Comparison of ENCODE assay signal across 8 cellular contexts in the genomic region with DNA sequence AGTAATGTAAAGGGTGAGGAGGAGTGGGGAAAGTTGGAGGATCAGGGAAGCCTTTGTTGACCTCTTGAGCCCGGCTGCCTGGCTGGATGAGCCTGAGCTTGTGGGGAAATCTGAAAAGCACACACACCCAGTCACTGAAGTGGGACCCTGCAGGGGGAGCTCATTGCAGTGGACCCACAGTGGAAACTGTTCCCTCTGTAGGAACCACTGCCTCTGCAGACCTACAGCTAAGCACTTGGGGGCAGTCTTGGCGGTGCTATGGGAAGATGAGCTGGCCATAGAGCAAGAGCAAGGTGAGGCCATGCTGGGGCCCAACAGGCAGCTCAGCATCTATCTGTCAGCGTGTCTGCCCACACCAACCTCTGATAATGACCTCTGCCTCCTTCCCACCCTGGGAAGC.
DNase-seq lines count a peak whose midpoint lies in the region; ATAC-seq and TF ChIP-seq lines count a peak whose summit lies in the region.

No MANE protein-coding gene starts in this region.

- no peak for TF ChIP-seq EP300 in transverse colon (IDR thresholded peaks at IDR 0.05; ENCODE audit: low read depth)

- H3K4me2 ChIP-seq in OCI-LY1 (ENCODE audit: low read length), result no peak overlapping the region

- no peaks in the 10 kb centered on the region for H3K79me2 ChIP-seq in OCI-LY1 (ENCODE audit: insufficient read depth, low read length)

- intact Hi-C loops in transverse colon (cut with DNase I; ENCODE audit: low total_unique reads), result no loop called here

- no peaks in the 10 kb centered on the region for H3F3A ChIP-seq in OCI-LY1 (ENCODE audit: insufficient read depth, low read length)

- no peak overlapping the region for H3K4me3 ChIP-seq in OCI-LY1 (ENCODE audit: low read depth, low read length, poor library complexity, severe bottlenecking)
- H3K4me3 ChIP-seq in transverse colon, result no peak overlapping the region

- TF ChIP-seq POLR2A in transverse colon (IDR thresholded peaks at IDR 0.05), result no peak

- H3K27ac Mint-ChIP-seq in activated naive CD8-positive, alpha-beta T cell treated with anti-CD3 and anti-CD28 coated beads, Interleukin-2, amount 50 U/mL, for 24 hours, result no peak overlapping the region

- H3K9me3 Mint-ChIP-seq in activated naive CD8-positive, alpha-beta T cell treated with anti-CD3 and anti-CD28 coated beads, Interleukin-2, amount 50 U/mL, for 24 hours, result no peaks in the 10 kb centered on the region

- peak; percentile 38; the same call in 1 of the 2 replicates for TF ChIP-seq CTCF in OCI-LY1 (IDR thresholded peaks at IDR 0.05; ENCODE audit: low read length)
- TF ChIP-seq CTCF in transverse colon (IDR thresholded peaks at IDR 0.05), result peak; percentile 25 to 41 (median 37)

- 22 to 56% methylated on average over 1 to 3 of the region's 3 CpGs for WGBS in transverse colon (ENCODE audit: low coverage in 1 of 2), 2 donors

- H3K9me2 ChIP-seq in OCI-LY1 (ENCODE audit: low read depth, low read length), result no peaks in the 10 kb centered on the region

- H3K9ac ChIP-seq in OCI-LY1 (ENCODE audit: low read length), result no peak overlapping the region

- no peaks in the 10 kb centered on the region for H3K4me1 Mint-ChIP-seq in activated naive CD8-positive, alpha-beta T cell treated with anti-CD3 and anti-CD28 coated beads, Interleukin-2, amount 50 U/mL, for 24 hours

- in situ Hi-C loops in transverse colon (cut with MboI; ENCODE audit: low pct_ligation_motif_present in 1 of 4, low pct_unique_long_range_greater_than_20kb in 1 of 4, low sequenced_read_pairs in 3 of 4), result no loop called here

- H2AFZ ChIP-seq in OCI-LY1 (ENCODE audit: low read length), result no peak overlapping the region

- H3K9me3 ChIP-seq in OCI-LY1 (ENCODE audit: low read length) (no peaks in the 10 kb centered on the region), transverse colon (no peaks in the 10 kb centered on the region)

- H3K36me3 Mint-ChIP-seq in activated naive CD8-positive, alpha-beta T cell treated with anti-CD3 and anti-CD28 coated beads, Interleukin-2, amount 50 U/mL, for 24 hours (ENCODE audit: low read depth), result no peaks in the 10 kb centered on the region

- no peaks in the 10 kb centered on the region for H4K20me1 ChIP-seq in OCI-LY1 (ENCODE audit: insufficient read depth, low read length)

- H3K4me1 ChIP-seq in OCI-LY1 (ENCODE audit: insufficient read depth, low read length, severe bottlenecking), result no peaks in the 10 kb centered on the region
- H3K4me1 ChIP-seq in transverse colon, result peaks cover 0 to 5% (median under 1%) of the 10 kb centered on the region in 4 donors

- H3K27me3 ChIP-seq in OCI-LY1 (ENCODE audit: insufficient read depth, low read length), result no peaks in the 10 kb centered on the region
- no peaks in the 10 kb centered on the region for H3K27me3 ChIP-seq in transverse colon

- ATAC-seq in activated naive CD8-positive, alpha-beta T cell treated with anti-CD3 and anti-CD28 coated beads, Interleukin-2, amount 50 U/mL, for 24 hours, result peak; percentile 61
- ATAC-seq in GM21528 (IDR thresholded peaks at IDR 0.05; ENCODE audit: low FRiP score, unreplicated experiment) (no peak), HG03432 (IDR thresholded peaks at IDR 0.05; ENCODE audit: unreplicated experiment) (no peak)

- peak; percentile 67 for DNase-seq in Daoy (ENCODE audit: low read depth)
- DNase-seq in activated naive CD8-positive, alpha-beta T cell treated with anti-CD3 and anti-CD28 coated beads, Interleukin-2, amount 50 U/mL, for 24 hours, result peak; percentile 15
- DNase-seq in left kidney (ENCODE audit: low read depth, low spot score), result peak; percentile 70
- DNase-seq in transverse colon, result peak; percentile 37
- no peak for DNase-seq in NCI-H524 treated with DMSO at 0.1 percent for 48 hours (lab: John Stamatoyannopoulos, UW)

- H3K4me3 Mint-ChIP-seq in activated naive CD8-positive, alpha-beta T cell treated with anti-CD3 and anti-CD28 coated beads, Interleukin-2, amount 50 U/mL, for 24 hours, result no peak overlapping the region

- no peaks in the 10 kb centered on the region for H3K36me3 ChIP-seq in OCI-LY1 (ENCODE audit: insufficient read depth, low read length)
- no peaks in the 10 kb centered on the region for H3K36me3 ChIP-seq in transverse colon

- H3K27ac ChIP-seq in OCI-LY1 (ENCODE audit: low read depth, low read length, poor library complexity, severe bottlenecking), result no peak overlapping the region
- H3K27ac ChIP-seq in transverse colon, result no peak overlapping the region

- peaks cover 6% of the 10 kb centered on the region for H3K27me3 Mint-ChIP-seq in activated naive CD8-positive, alpha-beta T cell treated with anti-CD3 and anti-CD28 coated beads, Interleukin-2, amount 50 U/mL, for 24 hours
